ENCODE assay signal across 10 cellular contexts in genomic region chr4:157128395-157128794, GRCh38. TPM values are rescaled to one million over a fixed set of nuclear protein-coding genes. Genes with fewer than 3 reads are reported as not detected.
DNase-seq lines count a peak whose midpoint lies in the region; ATAC-seq and TF ChIP-seq lines count a peak whose summit lies in the region.
"Had no signal": no experiment of that assay in that cellular context is flagged by ENCODE, and none has a peak within 500 bp of the region (broad histone marks: within the 10 kb centered on the region; RNA-seq: fewer than 3 reads in every experiment).

No MANE protein-coding gene starts in this region.

- ATAC-seq in RWPE2 (ENCODE audit: low read depth) (peak; percentile 73; the same call in 2 of the 3 replicates), GM19455 (IDR thresholded peaks at IDR 0.05; ENCODE audit: unreplicated experiment) (no peak)

- TF ChIP-seq CTCF in RWPE2 (IDR thresholded peaks at IDR 0.05; ENCODE audit: poor library complexity, severe bottlenecking): peak; percentile 83
- peak; percentile 61 for TF ChIP-seq CTCF in fibroblast of villous mesenchyme (IDR thresholded peaks at IDR 0.05; ENCODE audit: insufficient read depth, low read depth, low read length)
- no peak for TF ChIP-seq CTCF in testis (IDR thresholded peaks at IDR 0.05)
- peak in 1 of 2 donors; percentile 8 for TF ChIP-seq CTCF in suprapubic skin (IDR thresholded peaks at IDR 0.05)

- intact Hi-C loops in testis (cut with DNase I; ENCODE audit: low total_unique reads): no loop called here

- TF ChIP-seq POLR2A in testis (IDR thresholded peaks at IDR 0.05): no peak
- TF ChIP-seq POLR2A in suprapubic skin (IDR thresholded peaks at IDR 0.05): no peak

- no peaks in the 10 kb centered on the region for H3K27me3 ChIP-seq in RWPE2 (ENCODE audit: insufficient read depth, poor library complexity, severe bottlenecking)
- H3K27me3 ChIP-seq in testis: no peaks in the 10 kb centered on the region
- no peaks in the 10 kb centered on the region for H3K27me3 ChIP-seq in suprapubic skin
- H3K27me3 ChIP-seq: BLaER1 treated with 17β-estradiol and CSF1 and Interleukin-3, amounts not matched to agents 10 nM and 100 nM had no signal

- H3K4me3 ChIP-seq in RWPE2 (ENCODE audit: severe bottlenecking): no peak overlapping the region
- no peak overlapping the region for H3K4me3 ChIP-seq in fibroblast of villous mesenchyme (ENCODE audit: low read depth, low read length)
- H3K4me3 ChIP-seq in testis: no peak overlapping the region
- no peak overlapping the region for H3K4me3 ChIP-seq in suprapubic skin
- H3K4me3 ChIP-seq: BLaER1 treated with 17β-estradiol and CSF1 and Interleukin-3, amounts not matched to agents 10 nM and 100 nM had no signal

- H3K9me3 ChIP-seq in RWPE2 (ENCODE audit: severe bottlenecking): no peaks in the 10 kb centered on the region
- H3K9me3 ChIP-seq in testis: no peaks in the 10 kb centered on the region
- no peaks in the 10 kb centered on the region for H3K9me3 ChIP-seq in suprapubic skin
- H3K9me3 ChIP-seq: BLaER1 treated with 17β-estradiol and CSF1 and Interleukin-3, amounts not matched to agents 10 nM and 100 nM had no signal

- H3K27ac ChIP-seq in RWPE2 (ENCODE audit: poor library complexity, severe bottlenecking): no peak overlapping the region
- no peak overlapping the region for H3K27ac ChIP-seq in testis
- no peak overlapping the region for H3K27ac ChIP-seq in suprapubic skin
- H3K27ac ChIP-seq: BLaER1 treated with 17β-estradiol and CSF1 and Interleukin-3, amounts not matched to agents 10 nM and 100 nM had no signal

- H3K36me3 ChIP-seq in RWPE2 (ENCODE audit: low read depth) (no peaks in the 10 kb centered on the region), testis (ENCODE audit: low read depth, missing control alignments) (no peaks in the 10 kb centered on the region), suprapubic skin (no peaks in the 10 kb centered on the region)
- H3K36me3 ChIP-seq: BLaER1 treated with 17β-estradiol and CSF1 and Interleukin-3, amounts not matched to agents 10 nM and 100 nM had no signal

- DNase-seq in NCI-H510A treated with DMSO at 0.1 percent for 48 hours (lab: John Stamatoyannopoulos, UW) (peak; percentile 17), NCI-H510A (lab: John Stamatoyannopoulos, UW) (no peak), RWPE2 (ENCODE audit: low spot score) (no peak), fibroblast of villous mesenchyme (ENCODE audit: low read depth) (peak; percentile 46), testis (peak; percentile 26), suprapubic skin (ENCODE audit: low spot score in 2 of 2) (no peak)
- DNase-seq in activated naive CD4-positive, alpha-beta T cell treated with anti-CD3 and anti-CD28 coated beads, Interleukin-2, amount 50 U/mL, for 16 hours: no peak
- DNase-seq: activated effector memory CD4-positive, alpha-beta T cell treated with anti-CD3 and anti-CD28 coated beads, Interleukin-2, amount 50 U/mL, for 16 hours had no signal

- no peak for TF ChIP-seq EP300 in suprapubic skin (IDR thresholded peaks at IDR 0.05)

- H3K4me1 ChIP-seq in RWPE2 (ENCODE audit: insufficient read depth, poor library complexity, severe bottlenecking) (no peaks in the 10 kb centered on the region), testis (no peaks in the 10 kb centered on the region), suprapubic skin (no peaks in the 10 kb centered on the region)
- H3K4me1 ChIP-seq: BLaER1 treated with 17β-estradiol and CSF1 and Interleukin-3, amounts not matched to agents 10 nM and 100 nM had no signal

RNA-seq across cellular contexts. Expression of gene GLRB, which starts 52.4 kb away (rescaled TPM):
- 6.8 and 16.4 TPM in 2 replicates for total RNA-seq in fibroblast of villous mesenchyme
- 1 to 10 TPM; 2.4 to 4.4 TPM for total RNA-seq in testis
- polyA plus RNA-seq in testis (ENCODE audit: insufficient read depth, low read depth, low replicate concordance): 2.6 TPM
- total RNA-seq in suprapubic skin: 1 to 10 TPM in 3 of 4 donors, under 1 TPM in 1; 0.87 to 4.3 (median 3.7) TPM

Comparison
In these comparisons a context has a peak if more than half of its experiments do, and no peak if none do; other contexts are left out.
1. DNase-seq: peak in NCI-H510A treated with DMSO at 0.1 percent for 48 hours (single experiment), fibroblast of villous mesenchyme (single experiment) and testis (single experiment); none in NCI-H510A (single experiment), RWPE2 (single experiment), activated naive CD4-positive, alpha-beta T cell treated with anti-CD3 and anti-CD28 coated beads, Interleukin-2, amount 50 U/mL, for 16 hours (single experiment) and suprapubic skin (0 of 2).
2. CTCF ChIP-seq: peak in RWPE2 (single experiment) and fibroblast of villous mesenchyme (single experiment); none in testis (0 of 3).